20 cellular contexts compared by ENCODE assay signal in the genomic region with DNA sequence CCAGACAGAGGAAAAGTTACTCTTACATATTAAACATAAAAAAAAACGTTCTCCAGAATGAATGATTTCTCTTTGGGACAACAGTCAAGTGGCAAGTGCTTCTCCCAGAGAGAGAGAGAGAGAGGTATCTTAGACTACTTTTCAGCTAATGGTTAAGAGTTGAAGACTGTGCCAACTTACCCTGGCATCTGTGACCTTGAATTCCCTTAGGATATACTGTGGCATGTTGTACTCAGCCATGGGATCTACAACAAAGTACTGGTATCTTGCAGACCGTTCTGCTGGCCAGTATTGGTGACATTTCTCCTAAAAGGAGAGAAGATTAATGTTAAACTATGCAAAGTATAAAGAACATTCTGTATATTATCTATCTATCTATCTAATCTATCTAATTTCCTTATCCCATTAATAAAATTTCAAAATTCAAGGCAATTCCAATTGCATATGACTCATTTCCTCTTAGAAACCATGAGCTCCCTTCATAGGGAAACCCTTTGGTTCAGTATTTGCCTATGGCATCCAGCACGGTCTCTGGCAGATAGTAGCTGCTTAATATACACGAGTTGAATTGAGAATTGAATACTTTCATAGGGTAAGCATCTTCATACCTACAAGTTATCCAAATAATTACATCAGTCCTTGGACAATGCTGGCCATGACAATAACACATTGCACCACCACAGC.
"Had no signal": no experiment of that assay in that cellular context is flagged by ENCODE, and none has a peak within 500 bp of the region (broad histone marks: within the 10 kb centered on the region; RNA-seq: fewer than 3 reads in every experiment).

No MANE protein-coding gene starts in this region.

- H3K4me1 Mint-ChIP-seq: activated CD4-positive, alpha-beta T cell treated with anti-CD3 and anti-CD28 coated beads, Interleukin-2, amount 10 ng/mL, durations not matched to agents 7 days and 5 days; activated naive CD8-positive, alpha-beta T cell treated with anti-CD3 and anti-CD28 coated beads for 36 hours; natural killer cell had no signal

- H3K9me3 ChIP-seq: colonic mucosa, esophagus muscularis mucosa, gastrocnemius medialis, heart right ventricle, left lung, tibial nerve had no signal

- H3K27ac Mint-ChIP-seq: activated CD4-positive, alpha-beta T cell treated with anti-CD3 and anti-CD28 coated beads, Interleukin-2, amount 10 ng/mL, durations not matched to agents 7 days and 5 days; activated naive CD8-positive, alpha-beta T cell treated with anti-CD3 and anti-CD28 coated beads for 36 hours; natural killer cell had no signal

- H3K36me3 ChIP-seq: colonic mucosa, esophagus muscularis mucosa, gastrocnemius medialis, heart right ventricle, left lung, tibial nerve had no signal

- H3K4me3 ChIP-seq: colonic mucosa, esophagus muscularis mucosa, gastrocnemius medialis, heart right ventricle, left lung, skin epidermis, tibial nerve had no signal

- H3K27ac ChIP-seq: colonic mucosa, esophagus muscularis mucosa, gastrocnemius medialis, heart right ventricle, left lung, skin epidermis, tibial nerve had no signal

- H3K27me3 Mint-ChIP-seq: activated CD4-positive, alpha-beta T cell treated with anti-CD3 and anti-CD28 coated beads, Interleukin-2, amount 10 ng/mL, durations not matched to agents 7 days and 5 days; activated naive CD8-positive, alpha-beta T cell treated with anti-CD3 and anti-CD28 coated beads for 36 hours had no signal

- FAIRE-seq: bronchial epithelial cell, islet of Langerhans had no signal

- H3K4me1 ChIP-seq: colonic mucosa, esophagus muscularis mucosa, gastrocnemius medialis, left lung, tibial nerve had no signal

- DNase-seq: activated CD4-positive, alpha-beta T cell treated with anti-CD3 and anti-CD28 coated beads, Interleukin-2, amount 10 ng/mL, durations not matched to agents 7 days and 5 days; activated CD8-positive, alpha-beta memory T cell treated with anti-CD3 and anti-CD28 coated beads for 24 hours; activated naive CD8-positive, alpha-beta T cell treated with anti-CD3 and anti-CD28 coated beads for 36 hours; amygdala; colonic mucosa; gastrocnemius medialis; heart right ventricle; left lung; mesendoderm; natural killer cell; posterior cingulate gyrus; stimulated activated CD4-positive, alpha-beta T cell treated with anti-CD3 and anti-CD28 coated beads, Interleukin-4, amount 100 ng/mL, for 24 hours; stimulated activated naive CD4-positive, alpha-beta T cell; substantia nigra; T-helper 9 cell had no signal

- H3K36me3 Mint-ChIP-seq: activated naive CD8-positive, alpha-beta T cell treated with anti-CD3 and anti-CD28 coated beads for 36 hours; natural killer cell had no signal

- H3K27me3 ChIP-seq: colonic mucosa, esophagus muscularis mucosa, gastrocnemius medialis, heart right ventricle, left lung, tibial nerve had no signal

- H3K4me3 Mint-ChIP-seq: activated CD4-positive, alpha-beta T cell treated with anti-CD3 and anti-CD28 coated beads, Interleukin-2, amount 10 ng/mL, durations not matched to agents 7 days and 5 days; activated naive CD8-positive, alpha-beta T cell treated with anti-CD3 and anti-CD28 coated beads for 36 hours; natural killer cell had no signal

- ATAC-seq: gastrocnemius medialis, left lung, natural killer cell had no signal
